1 cellular context compared by ENCODE assay signal in genomic region chr2:238955648-238956531, GRCh38.
TF ChIP-seq lines count a peak whose summit lies in the region.

No MANE protein-coding gene starts in this region.

TF ChIP-seq in HepG2, 621 proteins besides CTCF, POLR2A, EP300 and RAD21 (continued from another document):
- no peak for TF ChIP-seq RERE (CRISPR knock-in tag; IDR thresholded peaks at IDR 0.05; ENCODE audit: low read depth)
- TF ChIP-seq ZSCAN31 (CRISPR knock-in tag; IDR thresholded peaks at IDR 0.05; ENCODE audit: low read depth), result no peak
